In genomic region chr16:80931661-80931984, GRCh38 we compare ENCODE assay signal across 9 cellular contexts.
DNase-seq lines count a peak whose midpoint lies in the region; ATAC-seq and TF ChIP-seq lines count a peak whose summit lies in the region.
"Had no signal": no experiment of that assay in that cellular context is flagged by ENCODE, and none has a peak within 500 bp of the region (broad histone marks: within the 10 kb centered on the region; RNA-seq: fewer than 3 reads in every experiment).

No MANE protein-coding gene starts in this region.

- H3K27me3 ChIP-seq in HUES64 (ENCODE audit: insufficient read depth, low read length) (peaks cover 38% of the 10 kb centered on the region), kidney epithelial cell (ENCODE audit: control insufficient read depth, insufficient read depth, low read length) (no peaks in the 10 kb centered on the region)

- peak overlapping the region; percentile 64 for H3K4me3 ChIP-seq in HUES64 (ENCODE audit: low read length)
- H3K4me3 ChIP-seq in astrocyte of the cerebellum (ENCODE audit: low read depth, low read length): peak overlapping the region; percentile 41
- H3K4me3 ChIP-seq in kidney epithelial cell (ENCODE audit: low read depth, low read length): peak overlapping the region; percentile 31

- in situ Hi-C loops in astrocyte of the cerebellum (cut with HindIII; ENCODE audit: low sequenced_read_pairs): loop anchor here (5.0 kb wide), 1 partner anchor 101 kb away; no protein-coding TSS in a partner anchor

- H3K27ac Mint-ChIP-seq in stimulated activated effector memory CD8-positive, alpha-beta T cell treated with anti-CD3 and anti-CD28 coated beads, Interleukin-12 subunit alpha, Interleukin-12 subunit beta, amount 100 ng/mL, for 72 hours: peak overlapping the region; percentile 51

- TF ChIP-seq CTCF in astrocyte of the cerebellum (IDR thresholded peaks at IDR 0.05; ENCODE audit: low read depth, low read length, missing control alignments) (no peak), kidney epithelial cell (IDR thresholded peaks at IDR 0.05; ENCODE audit: insufficient read depth, low read length, poor library complexity, severe bottlenecking) (no peak), GM10266 (IDR thresholded peaks at IDR 0.05; ENCODE audit: control insufficient read depth, insufficient read depth, low read depth, missing control alignments) (no peak)

- no peak for DNase-seq in astrocyte of the cerebellum (ENCODE audit: low read depth)
- no peak for DNase-seq in kidney epithelial cell (ENCODE audit: low read depth)
- DNase-seq in stimulated activated effector memory CD8-positive, alpha-beta T cell treated with anti-CD3 and anti-CD28 coated beads, Interleukin-12 subunit alpha, Interleukin-12 subunit beta, amount 100 ng/mL, for 72 hours (ENCODE audit: low spot score in 2 of 2): no peak
- DNase-seq in GM10266 (ENCODE audit: extremely low spot score): no peak
- DNase-seq: activated naive CD4-positive, alpha-beta T cell had no signal

- no peak for ATAC-seq in stimulated activated effector memory CD8-positive, alpha-beta T cell treated with anti-CD3 and anti-CD28 coated beads, Interleukin-12 subunit alpha, Interleukin-12 subunit beta, amount 100 ng/mL, for 72 hours
- ATAC-seq in HG03571 (IDR thresholded peaks at IDR 0.05; ENCODE audit: unreplicated experiment) (no peak), HG03095 (IDR thresholded peaks at IDR 0.05; ENCODE audit: unreplicated experiment) (no peak)

- 34% methylated on average over 6 of the region's 8 CpGs for WGBS in HUES64

- no peaks in the 10 kb centered on the region for H3K9me3 ChIP-seq in HUES64 (ENCODE audit: insufficient read depth, low read depth, low read length)

- peaks cover 4% of the 10 kb centered on the region for H3K9me3 Mint-ChIP-seq in stimulated activated effector memory CD8-positive, alpha-beta T cell treated with anti-CD3 and anti-CD28 coated beads, Interleukin-12 subunit alpha, Interleukin-12 subunit beta, amount 100 ng/mL, for 72 hours

- H3K4me3 Mint-ChIP-seq in stimulated activated effector memory CD8-positive, alpha-beta T cell treated with anti-CD3 and anti-CD28 coated beads, Interleukin-12 subunit alpha, Interleukin-12 subunit beta, amount 100 ng/mL, for 72 hours: peak overlapping the region; percentile 55

- H3K36me3 ChIP-seq in HUES64 (ENCODE audit: insufficient read depth, low read length) (no peaks in the 10 kb centered on the region), kidney epithelial cell (ENCODE audit: control insufficient read depth, insufficient read depth, low read length) (no peaks in the 10 kb centered on the region)

- no peaks in the 10 kb centered on the region for H3K4me1 ChIP-seq in HUES64 (ENCODE audit: insufficient read depth, low read length)

- no peaks in the 10 kb centered on the region for H3K36me3 Mint-ChIP-seq in stimulated activated effector memory CD8-positive, alpha-beta T cell treated with anti-CD3 and anti-CD28 coated beads, Interleukin-12 subunit alpha, Interleukin-12 subunit beta, amount 100 ng/mL, for 72 hours

- H3K9ac ChIP-seq in HUES64 (ENCODE audit: low read depth, low read length): no peak overlapping the region

- no peak overlapping the region for H3K27ac ChIP-seq in HUES64 (ENCODE audit: low read depth, low read length)
- H3K27ac ChIP-seq: HL-60 had no signal

- H3K4me1 Mint-ChIP-seq in stimulated activated effector memory CD8-positive, alpha-beta T cell treated with anti-CD3 and anti-CD28 coated beads, Interleukin-12 subunit alpha, Interleukin-12 subunit beta, amount 100 ng/mL, for 72 hours: peaks cover 10% of the 10 kb centered on the region
